In the genomic region with DNA sequence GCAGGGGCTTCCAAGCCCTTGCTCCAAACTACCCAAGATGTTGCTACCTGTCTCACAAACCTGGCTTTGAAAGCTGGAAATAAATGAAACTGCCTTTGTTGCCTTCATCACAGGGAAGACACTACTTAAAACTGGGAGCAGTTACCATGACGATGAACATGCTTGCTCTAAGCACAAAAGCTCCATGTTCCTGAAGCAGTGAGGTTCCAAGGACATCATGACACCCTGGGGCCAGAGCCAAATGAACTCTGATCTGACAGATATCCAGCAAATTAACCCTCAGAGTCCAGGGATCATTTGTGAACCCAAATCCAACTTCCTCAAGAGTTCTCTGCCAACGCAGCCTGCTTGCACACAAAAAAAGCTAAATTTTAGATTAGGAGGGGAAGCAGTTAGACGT, we compare ENCODE assay signal across 26 cellular contexts. TPM values are rescaled to one million over a fixed set of nuclear protein-coding genes. Genes with fewer than 3 reads are reported as not detected.
"Had no signal": no experiment of that assay in that cellular context is flagged by ENCODE, and none has a peak within 500 bp of the region (broad histone marks: within the 10 kb centered on the region; RNA-seq: fewer than 3 reads in every experiment).

No MANE protein-coding gene starts in this region.

- H3K4me3 ChIP-seq: esophagus muscularis mucosa, gastrocnemius medialis, heart right ventricle, left ventricle myocardium inferior, lung, psoas muscle, stomach, thoracic aorta had no signal

- H3K4me1 ChIP-seq: parathyroid adenoma had no signal

- H3K36me3 ChIP-seq: gastrocnemius medialis, left ventricle myocardium inferior, thoracic aorta had no signal

- H3K9me3 ChIP-seq: esophagus muscularis mucosa, gastrocnemius medialis, heart right ventricle, left ventricle myocardium inferior, psoas muscle, stomach, thoracic aorta had no signal

- H3K27ac ChIP-seq: epithelial cell of prostate, esophagus muscularis mucosa, gastrocnemius medialis, heart right ventricle, left ventricle myocardium inferior, parathyroid adenoma, psoas muscle, stomach, thoracic aorta had no signal

- DNase-seq: effector memory CD4-positive, alpha-beta T cell; gastrocnemius medialis; heart right ventricle; islet precursor cell; left ventricle myocardium inferior; mesenchymal stem cell; midbrain; naive thymus-derived CD4-positive, alpha-beta T cell; nephron progenitor cell; nucleus accumbens; psoas muscle; retina; stimulated activated CD4-positive, alpha-beta T cell treated with anti-CD3 and anti-CD28 coated beads, Interleukin-2, amount 100 ng/mL, for 24 hours; stimulated activated CD4-positive, alpha-beta T cell treated with anti-CD3 and anti-CD28 coated beads, Interleukin-4, amount 100 ng/mL, for 4 hours; stimulated activated naive B cell treated with anti-CD40 and anti-IgM and Interleukin-4, amounts not matched to agents 10 μg/mL and 1 μg/mL and 100 μg/mL, for 72 hours; stomach; substantia nigra; trophoblast cell had no signal

- H3K27me3 ChIP-seq: esophagus muscularis mucosa, gastrocnemius medialis, heart right ventricle, stomach had no signal

- H2AFZ ChIP-seq: parathyroid adenoma had no signal

- ATAC-seq: gastrocnemius medialis; heart right ventricle; naive thymus-derived CD4-positive, alpha-beta T cell; psoas muscle; sciatic nerve; stimulated activated naive B cell treated with anti-CD40 and anti-IgM and Interleukin-4, amounts not matched to agents 10 μg/mL and 1 μg/mL and 100 μg/mL, for 72 hours had no signal

- H3K79me2 ChIP-seq: parathyroid adenoma had no signal

RNA-seq across cellular contexts. Expression of a gene that starts 24.0 kb away (rescaled TPM):
- total RNA-seq: fibroblast of villous mesenchyme; gastrocnemius medialis; heart right ventricle; left ventricle myocardium inferior; naive thymus-derived CD4-positive, alpha-beta T cell; psoas muscle; sciatic nerve; skeletal muscle tissue; thoracic aorta had no signal
- polyA plus RNA-seq: heart right ventricle; lung; naive thymus-derived CD4-positive, alpha-beta T cell had no signal

RNA-seq across cellular contexts. Expression of a gene that starts 46.0 kb away (rescaled TPM):
- total RNA-seq: fibroblast of villous mesenchyme, gastrocnemius medialis, heart right ventricle, left ventricle myocardium inferior, psoas muscle, skeletal muscle tissue had no signal
- polyA plus RNA-seq: naive thymus-derived CD4-positive, alpha-beta T cell had no signal
